ENCODE assay signal across 19 cellular contexts in genomic region chr13:50846861-50847475, GRCh38. TPM values are rescaled to one million over a fixed set of nuclear protein-coding genes. Genes with fewer than 3 reads are reported as not detected.
"Had no signal": no experiment of that assay in that cellular context is flagged by ENCODE, and none has a peak within 500 bp of the region (broad histone marks: within the 10 kb centered on the region; RNA-seq: fewer than 3 reads in every experiment).

No MANE protein-coding gene starts in this region.

- H3K9me3 ChIP-seq: left lung, spleen, upper lobe of right lung had no signal

- H3K36me3 Mint-ChIP-seq: activated naive CD4-positive, alpha-beta T cell treated with anti-CD3 and anti-CD28 coated beads, Interleukin-2, amount 10 ng/mL, durations not matched to agents 7 days and 5 days had no signal

- H3K4me3 Mint-ChIP-seq: activated CD4-positive, alpha-beta memory T cell treated with anti-CD3 and anti-CD28 coated beads, Interleukin-2, amount 10 ng/mL, durations not matched to agents 7 days and 5 days; activated naive CD4-positive, alpha-beta T cell treated with anti-CD3 and anti-CD28 coated beads, Interleukin-2, amount 10 ng/mL, durations not matched to agents 7 days and 5 days; nephron; T-helper 2 cell treated with Interferon-gamma antibody and Interleukin-4, amounts not matched to agents 5 μg/mL and 100 μg/mL, for 36 hours had no signal

- H3K4me3 ChIP-seq: left lung, spleen, upper lobe of right lung had no signal

- H3K27ac Mint-ChIP-seq: activated CD4-positive, alpha-beta memory T cell treated with anti-CD3 and anti-CD28 coated beads, Interleukin-2, amount 10 ng/mL, durations not matched to agents 7 days and 5 days; activated naive CD4-positive, alpha-beta T cell treated with anti-CD3 and anti-CD28 coated beads, Interleukin-2, amount 10 ng/mL, durations not matched to agents 7 days and 5 days; activated T-helper 2 cell treated with anti-CD3 and anti-CD28 coated beads, Interferon-gamma antibody, Interleukin-2, Interleukin-4, amounts not matched to agents 10 μg/mL and 5 μg/mL and 100 μg/mL, durations not matched to agents 14 hours and 24 hours and 36 hours; nephron; T-helper 2 cell treated with Interferon-gamma antibody and Interleukin-4, amounts not matched to agents 5 μg/mL and 100 μg/mL, for 36 hours had no signal

- ATAC-seq: left lung, sciatic nerve, upper lobe of right lung had no signal

- DNase-seq: activated CD4-positive, alpha-beta memory T cell treated with anti-CD3 and anti-CD28 coated beads, Interleukin-2, amount 10 ng/mL, durations not matched to agents 7 days and 5 days; activated CD4-positive, alpha-beta T cell treated with anti-CD3 and anti-CD28 coated beads for 1 hour; activated naive CD4-positive, alpha-beta T cell treated with anti-CD3 and anti-CD28 coated beads, Interleukin-2, amount 10 ng/mL, durations not matched to agents 7 days and 5 days; central memory CD4-positive, alpha-beta T cell; effector memory CD4-positive, alpha-beta T cell; left lung; mesenchymal stem cell; spleen; stimulated activated CD4-positive, alpha-beta T cell treated with anti-CD3 and anti-CD28 coated beads, Interleukin-2, amount 100 ng/mL, for 24 hours; stimulated activated naive CD4-positive, alpha-beta T cell treated with Interleukin-2 at 50 U/mL for 16 hours; upper lobe of right lung had no signal

- H3K36me3 ChIP-seq: left lung, spleen, upper lobe of right lung had no signal

- H3K9me3 Mint-ChIP-seq: activated CD4-positive, alpha-beta memory T cell treated with anti-CD3 and anti-CD28 coated beads, Interleukin-2, amount 10 ng/mL, durations not matched to agents 7 days and 5 days; activated naive CD4-positive, alpha-beta T cell treated with anti-CD3 and anti-CD28 coated beads, Interleukin-2, amount 10 ng/mL, durations not matched to agents 7 days and 5 days; activated T-helper 2 cell treated with anti-CD3 and anti-CD28 coated beads, Interferon-gamma antibody, Interleukin-2, Interleukin-4, amounts not matched to agents 10 μg/mL and 5 μg/mL and 100 μg/mL, durations not matched to agents 14 hours and 24 hours and 36 hours; nephron; T-helper 2 cell treated with Interferon-gamma antibody and Interleukin-4, amounts not matched to agents 5 μg/mL and 100 μg/mL, for 36 hours had no signal

- H3K27ac ChIP-seq: left lung, spleen, upper lobe of right lung had no signal

RNA-seq across cellular contexts. Expression of gene DLEU7, which starts 3.5 kb away (rescaled TPM):
- total RNA-seq: activated CD4-positive, alpha-beta memory T cell treated with anti-CD3 and anti-CD28 coated beads, Interleukin-2, amount 10 ng/mL, durations not matched to agents 7 days and 5 days; activated T-helper 2 cell treated with anti-CD3 and anti-CD28 coated beads, Interferon-gamma antibody, Interleukin-2, Interleukin-4, amounts not matched to agents 10 μg/mL and 5 μg/mL and 100 μg/mL, durations not matched to agents 14 hours and 24 hours and 36 hours; fibroblast of lung; omental fat pad; pulmonary artery endothelial cell had no signal
- polyA plus RNA-seq: fibroblast of lung, keratinocyte had no signal
